In the genomic region with DNA sequence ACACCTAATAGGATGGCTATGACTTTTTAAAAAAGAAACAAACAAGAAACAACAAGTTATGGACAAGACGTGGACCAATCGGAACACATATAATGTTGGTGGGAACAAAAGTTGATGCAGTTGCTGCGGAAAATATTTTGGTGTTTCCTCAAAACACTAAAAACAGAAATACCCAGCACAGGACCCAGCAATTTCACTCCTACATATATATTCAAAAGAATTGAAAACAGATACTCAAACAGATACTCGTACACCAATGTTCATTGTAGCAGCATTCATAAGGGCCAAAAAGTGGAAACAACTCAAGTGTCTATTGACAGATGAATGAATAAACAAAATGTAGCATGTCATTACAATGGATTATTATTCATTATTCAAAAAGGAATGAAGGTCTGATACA, we compare ENCODE assay signal across 20 cellular contexts. TPM values are rescaled to one million over a fixed set of nuclear protein-coding genes. Genes with fewer than 3 reads are reported as not detected.
DNase-seq lines count a peak whose midpoint lies in the region; ATAC-seq, FAIRE-seq and TF ChIP-seq lines count a peak whose summit lies in the region.
"Had no signal": no experiment of that assay in that cellular context is flagged by ENCODE, and none has a peak within 500 bp of the region (broad histone marks: within the 10 kb centered on the region; RNA-seq: fewer than 3 reads in every experiment).

No MANE protein-coding gene starts in this region.

- CTCF ChIA-PET in T-cell (lab: Charles Lee): no interaction called here

- peaks cover 17 to 37% (median 25%) of the 10 kb centered on the region in 3 donors for H3K4me1 Mint-ChIP-seq in T-cell
- H3K4me1 Mint-ChIP-seq: nephron progenitor cell had no signal

- ATAC-seq in GM19023 (IDR thresholded peaks at IDR 0.05; ENCODE audit: unreplicated experiment) (peak; percentile 65), HG02588 (IDR thresholded peaks at IDR 0.05; ENCODE audit: unreplicated experiment) (peak; percentile 60), HG03378 (IDR thresholded peaks at IDR 0.05; ENCODE audit: unreplicated experiment) (peak; percentile 52), T-cell (replicated peaks in 1 of 4) (no peak)
- ATAC-seq: K562 had no signal

- 72 to 75% methylated on average over 4 of the region's 4 CpGs for WGBS in transverse colon (ENCODE audit: low coverage in 1 of 2), 2 donors

- no peak for DNase-seq in GM12892 (ENCODE audit: insufficient read length)
- no peak for DNase-seq in T-cell
- DNase-seq in GM10266 (ENCODE audit: extremely low spot score): no peak
- no peak for DNase-seq in transverse colon
- no peak for DNase-seq in hippocampal formation (lab: John Stamatoyannopoulos, UW)
- DNase-seq: activated CD4-positive, CD25-positive, alpha-beta regulatory T cell treated with anti-CD3 and anti-CD28 coated beads, Interleukin-2, amount 50 U/mL, for 72 hours; colonic mucosa; NCI-H2029 treated with DMSO at 0.1 percent for 48 hours; NCI-H524; nephron progenitor cell; SJCRH30 had no signal

- peaks cover 20% of the 10 kb centered on the region for H3K36me3 Mint-ChIP-seq in T-cell

- no peak overlapping the region for H3K4me3 ChIP-seq in transverse colon
- H3K4me3 ChIP-seq: colonic mucosa, K562, SJCRH30, smooth muscle cell, thoracic aorta had no signal

- H3K4me3 Mint-ChIP-seq in T-cell: no peak overlapping the region
- H3K4me3 Mint-ChIP-seq: activated naive CD4-positive, alpha-beta T cell treated with anti-CD3 and anti-CD28 coated beads, Interleukin-2, amount 50 U/mL, for 24 hours; nephron progenitor cell had no signal

- in situ Hi-C loops in transverse colon (cut with MboI; ENCODE audit: low pct_ligation_motif_present in 1 of 4, low pct_unique_long_range_greater_than_20kb in 1 of 4, low sequenced_read_pairs in 3 of 4): no loop called here

- H3K9me3 ChIP-seq in transverse colon: no peaks in the 10 kb centered on the region
- H3K9me3 ChIP-seq: colonic mucosa, SJCRH30, thoracic aorta had no signal

- H3K27ac Mint-ChIP-seq in T-cell: peak overlapping the region in 1 of 2 donors; percentile 44
- H3K27ac Mint-ChIP-seq: nephron progenitor cell, progenitor cell of endocrine pancreas had no signal

- peaks cover 0 to 3% (median 0%) of the 10 kb centered on the region in 3 donors for H3K9me3 Mint-ChIP-seq in T-cell

- FAIRE-seq in GM12892 (lab: Jason Lieb, UNC): peak; percentile 70
- FAIRE-seq: H1, K562 had no signal

- intact Hi-C loops in transverse colon (cut with DNase I; ENCODE audit: low total_unique reads): no loop called here

- TF ChIP-seq POLR2A in GM12892 (IDR thresholded peaks at IDR 0.05; ENCODE audit: low read depth, low read length): no peak
- no peak for TF ChIP-seq POLR2A in transverse colon (IDR thresholded peaks at IDR 0.05)

- H3K27ac ChIP-seq in transverse colon: no peak overlapping the region
- H3K27ac ChIP-seq: colonic mucosa, SJCRH30, thoracic aorta had no signal

- H3K36me3 ChIP-seq in transverse colon: no peaks in the 10 kb centered on the region
- H3K36me3 ChIP-seq: colonic mucosa, SJCRH30, thoracic aorta had no signal

- no peaks in the 10 kb centered on the region for H3K27me3 ChIP-seq in transverse colon
- H3K27me3 ChIP-seq: colonic mucosa, SJCRH30 had no signal

- no peak for TF ChIP-seq EP300 in transverse colon (IDR thresholded peaks at IDR 0.05; ENCODE audit: low read depth)

- no peaks in the 10 kb centered on the region for H3K4me1 ChIP-seq in transverse colon
- H3K4me1 ChIP-seq: colonic mucosa, SJCRH30 had no signal

- POLR2A ChIA-PET in T-cell (lab: Charles Lee): no interaction called here

- TF ChIP-seq CTCF in GM10266 (IDR thresholded peaks at IDR 0.05; ENCODE audit: control insufficient read depth, insufficient read depth, low read depth, missing control alignments): no peak
- no peak for TF ChIP-seq CTCF in transverse colon (IDR thresholded peaks at IDR 0.05)

- H3K27me3 Mint-ChIP-seq in T-cell: no peaks in the 10 kb centered on the region
- H3K27me3 Mint-ChIP-seq: activated naive CD4-positive, alpha-beta T cell treated with anti-CD3 and anti-CD28 coated beads, Interleukin-2, amount 50 U/mL, for 24 hours; progenitor cell of endocrine pancreas had no signal

RNA-seq across cellular contexts. Expression of gene CCDC141, which starts 12.1 kb away (rescaled TPM):
- polyA plus RNA-seq in GM12892 (2012; ENCODE audit: missing spikeins): 2.4 TPM
- 10 to 100 TPM; 13.2 to 44.8 (median 16.8) TPM for total RNA-seq in T-cell
- 1 to 10 TPM in 3 of 4 donors, under 1 TPM in 1; 0.40 to 8.6 (median 2.4) TPM for total RNA-seq in transverse colon
- polyA plus RNA-seq: K562 had no signal

Comparison
In these comparisons a context has a peak if more than half of its experiments do, and no peak if none do; other contexts are left out.
1. ATAC-seq: peak in GM19023 (single experiment), HG02588 (single experiment) and HG03378 (single experiment); none in T-cell (0 of 4).